Comparison of ENCODE assay signal across 8 cellular contexts in genomic region chr17:8249621-8250020, GRCh38. TPM values are rescaled to one million over a fixed set of nuclear protein-coding genes. Genes with fewer than 3 reads are reported as not detected.
DNase-seq lines count a peak whose midpoint lies in the region; ATAC-seq, FAIRE-seq and TF ChIP-seq lines count a peak whose summit lies in the region.

No MANE protein-coding gene starts in this region.

- no peak overlapping the region for H2AFZ ChIP-seq in OCI-LY3 (ENCODE audit: low read depth, low read length)
- H2AFZ ChIP-seq in osteoblast (ENCODE audit: low read length): peak overlapping the region; percentile 98

- TF ChIP-seq POLR2A in GM12892 (IDR thresholded peaks at IDR 0.05; ENCODE audit: low read depth, low read length): no peak

- H3K79me2 ChIP-seq in OCI-LY3 (ENCODE audit: low read length) (peaks cover 61% of the 10 kb centered on the region), osteoblast (ENCODE audit: insufficient read depth, low read length) (peaks cover 48% of the 10 kb centered on the region)

- peaks cover 36% of the 10 kb centered on the region for H3K4me1 ChIP-seq in CD4-positive, CD25-positive, alpha-beta regulatory T cell (ENCODE audit: control insufficient read depth, insufficient read depth, low read length, poor library complexity, severe bottlenecking)
- peaks cover 8% of the 10 kb centered on the region for H3K4me1 ChIP-seq in OCI-LY3 (ENCODE audit: low read length)
- H3K4me1 ChIP-seq in osteoblast (ENCODE audit: insufficient read depth, low read length): peaks cover 9% of the 10 kb centered on the region

- peak overlapping the region; percentile 99 for H3K4me2 ChIP-seq in OCI-LY3 (ENCODE audit: low read length)
- H3K4me2 ChIP-seq in osteoblast (ENCODE audit: insufficient read depth, low read length): peak overlapping the region; percentile 94

- peaks cover 10% of the 10 kb centered on the region for H3K27me3 Mint-ChIP-seq in CD4-positive, CD25-positive, alpha-beta regulatory T cell
- H3K27me3 Mint-ChIP-seq in endothelial cell (ENCODE audit: unreplicated experiment): peaks cover 20% of the 10 kb centered on the region

- H3K36me3 Mint-ChIP-seq in CD4-positive, CD25-positive, alpha-beta regulatory T cell: peaks cover 18% of the 10 kb centered on the region
- H3K36me3 Mint-ChIP-seq in endothelial cell (ENCODE audit: low read depth, unreplicated experiment): peaks cover 3% of the 10 kb centered on the region

- peak overlapping the region; percentile 88 for H3K4me3 ChIP-seq in CD4-positive, CD25-positive, alpha-beta regulatory T cell (ENCODE audit: low read depth, low read length)
- H3K4me3 ChIP-seq in OCI-LY3 (ENCODE audit: low read length) (peak overlapping the region; percentile 100), osteoblast (ENCODE audit: insufficient read depth, low read length) (peak overlapping the region; percentile 86)

- peaks cover 12% of the 10 kb centered on the region for H3K36me3 ChIP-seq in CD4-positive, CD25-positive, alpha-beta regulatory T cell (ENCODE audit: control insufficient read depth, insufficient read depth, low read length)
- H3K36me3 ChIP-seq in OCI-LY3 (replicated peaks; ENCODE audit: low read depth, low read length) (peaks cover 12% of the 10 kb centered on the region), osteoblast (ENCODE audit: insufficient read depth, low read length) (peaks cover 6% of the 10 kb centered on the region)

- DNase-seq in CD4-positive, CD25-positive, alpha-beta regulatory T cell: no peak
- DNase-seq in endothelial cell (ENCODE audit: low spot score) (no peak), osteoblast (ENCODE audit: insufficient read length, low spot score, missing footprints) (peak; percentile 45), SKM-1 (lab: John Stamatoyannopoulos, UW; ENCODE audit: unreplicated experiment) (no peak), GM12892 (ENCODE audit: insufficient read length) (no peak), NOMO-1 treated with DMSO at 0.1 percent for 48 hours (lab: John Stamatoyannopoulos, UW; ENCODE audit: unreplicated experiment) (no peak)

- TF ChIP-seq CTCF in OCI-LY3 (IDR thresholded peaks at IDR 0.05; ENCODE audit: low read depth, low read length) (no peak), endothelial cell (IDR thresholded peaks at IDR 0.05; ENCODE audit: unreplicated experiment) (no peak), osteoblast (IDR thresholded peaks at IDR 0.05; ENCODE audit: extremely low read depth, low read depth, low read length) (no peak)

- peak overlapping the region; percentile 100 for H3K27ac ChIP-seq in CD4-positive, CD25-positive, alpha-beta regulatory T cell (ENCODE audit: insufficient read depth, low read length, poor library complexity, severe bottlenecking)
- peak overlapping the region; percentile 100 for H3K27ac ChIP-seq in OCI-LY3 (ENCODE audit: low read length)
- peak overlapping the region; percentile 73 for H3K27ac ChIP-seq in osteoblast (ENCODE audit: low read depth, low read length)

- peak overlapping the region; percentile 99 for H3K27ac Mint-ChIP-seq in CD4-positive, CD25-positive, alpha-beta regulatory T cell
- peak overlapping the region; percentile 86 for H3K27ac Mint-ChIP-seq in endothelial cell (ENCODE audit: unreplicated experiment)

- H3K9ac ChIP-seq in OCI-LY3 (ENCODE audit: low read length): peak overlapping the region; percentile 95

- peaks cover 21 to 51% (median 33%) of the 10 kb centered on the region in 4 donors for H3K4me1 Mint-ChIP-seq in CD4-positive, CD25-positive, alpha-beta regulatory T cell
- peaks cover 35% of the 10 kb centered on the region for H3K4me1 Mint-ChIP-seq in endothelial cell (ENCODE audit: unreplicated experiment)

- H3K4me3 Mint-ChIP-seq in CD4-positive, CD25-positive, alpha-beta regulatory T cell: peak overlapping the region; percentile 98 to 100 (median 99)
- peak overlapping the region; percentile 98 for H3K4me3 Mint-ChIP-seq in endothelial cell (ENCODE audit: unreplicated experiment)

- no peak for ATAC-seq in CD4-positive, CD25-positive, alpha-beta regulatory T cell (ENCODE audit: low read depth in 2 of 2)
- no peak for ATAC-seq in GM18868 (IDR thresholded peaks at IDR 0.05; ENCODE audit: unreplicated experiment)

- H3K27me3 ChIP-seq in CD4-positive, CD25-positive, alpha-beta regulatory T cell (ENCODE audit: control insufficient read depth, insufficient read depth, low read length): no peaks in the 10 kb centered on the region
- no peaks in the 10 kb centered on the region for H3K27me3 ChIP-seq in OCI-LY3 (ENCODE audit: low read depth, low read length)
- no peaks in the 10 kb centered on the region for H3K27me3 ChIP-seq in osteoblast (ENCODE audit: insufficient read depth, low read length)

- no peaks in the 10 kb centered on the region for H3K9me3 Mint-ChIP-seq in CD4-positive, CD25-positive, alpha-beta regulatory T cell
- no peaks in the 10 kb centered on the region for H3K9me3 Mint-ChIP-seq in endothelial cell (ENCODE audit: unreplicated experiment)

- H4K20me1 ChIP-seq in OCI-LY3 (ENCODE audit: insufficient read depth, low read length): no peaks in the 10 kb centered on the region
- peaks cover 2% of the 10 kb centered on the region for H4K20me1 ChIP-seq in osteoblast (ENCODE audit: insufficient read depth, low read length)

- H3K9me3 ChIP-seq in CD4-positive, CD25-positive, alpha-beta regulatory T cell (ENCODE audit: control insufficient read depth in 2 of 2, low read length in 2 of 2): no peaks in the 10 kb centered on the region
- H3K9me3 ChIP-seq in OCI-LY3 (ENCODE audit: insufficient read depth, low read length): no peaks in the 10 kb centered on the region
- H3K9me3 ChIP-seq in osteoblast (ENCODE audit: low read depth, low read length): no peaks in the 10 kb centered on the region

- no peak for FAIRE-seq in GM12892 (lab: Jason Lieb, UNC)

RNA-seq across cellular contexts. Expression of gene PFAS, which starts 0.5 kb away (rescaled TPM):
- 13.9 TPM for total RNA-seq in CD4-positive, CD25-positive, alpha-beta regulatory T cell
- 10 to 100 TPM in 3 of 4 donors, 1 to 10 TPM in 1; 7.4 to 12.7 (median 11.2) TPM for polyA plus RNA-seq in CD4-positive, CD25-positive, alpha-beta regulatory T cell
- total RNA-seq in endothelial cell (ENCODE audit: unreplicated experiment) (67.0 TPM), osteoblast (14.1 and 18.8 TPM in 2 replicates)
- 33.9 TPM for polyA plus RNA-seq in GM12892 (2012; ENCODE audit: missing spikeins)

RNA-seq across cellular contexts. Expression of gene CTC1, which starts 1.8 kb away (rescaled TPM):
- total RNA-seq in CD4-positive, CD25-positive, alpha-beta regulatory T cell: 265 TPM
- 10 to 100 TPM; 20.2 to 32.4 (median 24.1) TPM for polyA plus RNA-seq in CD4-positive, CD25-positive, alpha-beta regulatory T cell
- total RNA-seq in endothelial cell (ENCODE audit: unreplicated experiment) (41.3 TPM), osteoblast (6.2 and 7.6 TPM in 2 replicates)
- 27.3 TPM for polyA plus RNA-seq in GM12892 (2012; ENCODE audit: missing spikeins)

RNA-seq across cellular contexts. Expression of gene RANGRF, which starts 38.8 kb away (rescaled TPM):
- 40.0 TPM for total RNA-seq in CD4-positive, CD25-positive, alpha-beta regulatory T cell
- polyA plus RNA-seq in CD4-positive, CD25-positive, alpha-beta regulatory T cell: 100 to 1,000 TPM in 2 of 4 donors, 10 to 100 TPM in 2; 87.6 to 131 (median 99.0) TPM
- total RNA-seq in endothelial cell (ENCODE audit: unreplicated experiment) (22.0 TPM), osteoblast (8.0 and 8.3 TPM in 2 replicates)
- polyA plus RNA-seq in GM12892 (2012; ENCODE audit: missing spikeins): 53.4 TPM

RNA-seq across cellular contexts. Expression of gene AURKB, which starts 39.2 kb away (rescaled TPM):
- 3.7 TPM for total RNA-seq in CD4-positive, CD25-positive, alpha-beta regulatory T cell
- polyA plus RNA-seq in CD4-positive, CD25-positive, alpha-beta regulatory T cell: 1 to 10 TPM; 1.5 to 5.3 (median 3.4) TPM
- total RNA-seq in endothelial cell (ENCODE audit: unreplicated experiment) (21.4 TPM), osteoblast (3.6 and 4.7 TPM in 2 replicates)
- 62.4 TPM for polyA plus RNA-seq in GM12892 (2012; ENCODE audit: missing spikeins)

RNA-seq across cellular contexts. Expression of gene SLC25A35, which starts 45.6 kb away (rescaled TPM):
- total RNA-seq in CD4-positive, CD25-positive, alpha-beta regulatory T cell: 13.7 TPM
- 1 to 10 TPM in 3 of 4 donors, under 1 TPM in 1; 0.64 to 2.7 (median 1.7) TPM for polyA plus RNA-seq in CD4-positive, CD25-positive, alpha-beta regulatory T cell
- total RNA-seq in endothelial cell (ENCODE audit: unreplicated experiment) (6.9 TPM), osteoblast (1.1 and 2.1 TPM in 2 replicates)
- polyA plus RNA-seq in GM12892 (2012; ENCODE audit: missing spikeins): 2.8 TPM
